Comparison of ENCODE assay signal across 27 cellular contexts in genomic region chr3:54271118-54271517, GRCh38.
"Had no signal": no experiment of that assay in that cellular context is flagged by ENCODE, and none has a peak within 500 bp of the region (broad histone marks: within the 10 kb centered on the region; RNA-seq: fewer than 3 reads in every experiment).

No MANE protein-coding gene starts in this region.

- ATAC-seq: activated CD8-positive, alpha-beta memory T cell treated with anti-CD3 and anti-CD28 coated beads, Interleukin-2, amount 10 ng/mL, durations not matched to agents 7 days and 5 days; activated naive CD4-positive, alpha-beta T cell treated with anti-CD3 and anti-CD28 coated beads, Interleukin-2, amount 50 U/mL, for 72 hours; activated T-cell treated with anti-CD3 and anti-CD28 coated beads, Interleukin-2, amount 50 U/mL, for 4 hours; Panc1; Right ventricle myocardium inferior; T-cell had no signal

- DNase-seq: activated B cell treated with CpG ODN at 0.5 μM for 24 hours; activated CD4-positive, alpha-beta T cell treated with anti-CD3 and anti-CD28 coated beads for 1 hour; activated CD4-positive, alpha-beta T cell treated with anti-CD3 and anti-CD28 coated beads, Interleukin-2, amount 10 ng/mL, durations not matched to agents 24 days and 14 days; activated CD4-positive, alpha-beta T cell treated with anti-CD3 and anti-CD28 coated beads, Interleukin-2, amount 50 U/mL, for 48 hours; activated CD8-positive, alpha-beta memory T cell treated with anti-CD3 and anti-CD28 coated beads, Interleukin-2, amount 10 ng/mL, durations not matched to agents 7 days and 5 days; activated effector memory CD4-positive, alpha-beta T cell treated with anti-CD3 and anti-CD28 coated beads, Interleukin-2, amount 50 U/mL, for 16 hours; activated naive CD4-positive, alpha-beta T cell treated with Interleukin-2 at 50 U/mL for 16 hours; activated T-cell treated with anti-CD3 and anti-CD28 coated beads, Interleukin-2, amount 50 U/mL, for 4 hours; amygdala; brain microvascular endothelial cell; MV-4-11; NCI-H1092 treated with DMSO at 0.1 percent for 48 hours; NCI-H1417 treated with DMSO at 0.1 percent for 48 hours; NCI-H187; NCI-H2171; NCI-H2227 treated with DMSO at 0.1 percent for 48 hours; NCI-H748 treated with DMSO at 0.1 percent for 48 hours; OCI-M1; RPMI8226; T-cell; T-helper 2 cell; T1000 had no signal

- H3K27ac ChIP-seq: brain microvascular endothelial cell, KMS-11, SK-N-MC had no signal
